8 cellular contexts compared by ENCODE assay signal in genomic region chr6:33430334-33430733, GRCh38. TPM values are rescaled to one million over a fixed set of nuclear protein-coding genes. Genes with fewer than 3 reads are reported as not detected.
A peak's percentile ranks its signal among the peaks of the same experiment; 100 is the strongest.
DNase-seq lines count a peak whose midpoint lies in the region; ATAC-seq, FAIRE-seq and TF ChIP-seq lines count a peak whose summit lies in the region.
"Had no signal": no experiment of that assay in that cellular context is flagged by ENCODE, and none has a peak within 500 bp of the region (broad histone marks: within the 10 kb centered on the region; RNA-seq: fewer than 3 reads in every experiment).

No MANE protein-coding gene starts in this region.

- peak overlapping the region; percentile 75; the same call in 1 of the 2 replicates for H2BK5ac ChIP-seq in H1 (ENCODE audit: low read depth, low read length)
- no peak overlapping the region for H2BK5ac ChIP-seq in neuronal stem cell (ENCODE audit: low read length)

- WGBS in H1 (ENCODE audit: extremely low coverage in 1 of 2, insufficient coverage in 1 of 2, insufficient read length in 1 of 2, insufficient replicate concordance in 2 of 2, low coverage in 1 of 2, low lambda C conversion rate in 2 of 2, missing lambda C conversion rate in 1 of 2), 2 experiments = 59% methylated on average over 2 of the region's 2 CpGs; no CpG with 5 or more reads in 1 of the 2 experiments
- no CpG with 5 or more reads among the region's 2 CpGs for WGBS in neuronal stem cell (ENCODE audit: extremely low coverage in 2 of 2, insufficient read length in 2 of 2, insufficient replicate concordance in 1 of 2), 2 donors

- TF ChIP-seq CTCF in RWPE1 (conservative IDR thresholded peaks at IDR 0.05; ENCODE audit: low read depth) (no peak), H1 (IDR thresholded peaks at IDR 0.05; ENCODE audit: control extremely low read depth in 1 of 3, insufficient read depth in 1 of 3, low read depth in 1 of 3, low read length in 3 of 3) (no peak)

- H4K8ac ChIP-seq in H1 (ENCODE audit: extremely low read depth, insufficient read depth, low read length) = no peak overlapping the region
- H4K8ac ChIP-seq in neuronal stem cell (ENCODE audit: low read depth, low read length) = no peak overlapping the region

- peak overlapping the region; percentile 10 for H3K4ac ChIP-seq in H1 (replicated peaks; ENCODE audit: insufficient read length, low read depth, low read length)
- no peak overlapping the region for H3K4ac ChIP-seq in neuronal stem cell (ENCODE audit: low read length)

- H2BK120ac ChIP-seq in H1 (replicated peaks; ENCODE audit: low read depth, low read length) (peak overlapping the region; percentile 13), neuronal stem cell (ENCODE audit: low read depth, low read length) (no peak overlapping the region)

- no peak overlapping the region for H3K23ac ChIP-seq in H1 (ENCODE audit: insufficient read length)
- H3K23ac ChIP-seq in neuronal stem cell (ENCODE audit: low read depth, low read length, poor library complexity) = no peak overlapping the region

- H3K4me2 ChIP-seq in H1 (ENCODE audit: insufficient read depth in 1 of 2, low read depth in 2 of 2, low read length in 2 of 2) (peak overlapping the region; percentile 90 to 91), neuronal stem cell (ENCODE audit: insufficient read depth, low read length, poor library complexity, severe bottlenecking) (no peak overlapping the region)

- H3K27ac ChIP-seq in RWPE1 (peak overlapping the region; percentile 46; the same call in 1 of the 2 replicates), H1 (ENCODE audit: low read depth, low read length) (peak overlapping the region; percentile 98; the same call in 1 of the 2 replicates), neuronal stem cell (replicated peaks; ENCODE audit: low read length) (peak overlapping the region; percentile 96)

- H3K56ac ChIP-seq in H1 (replicated peaks; ENCODE audit: insufficient read length, low read depth, low read length) = no peak overlapping the region

- peaks cover 4 to 5% (median 5%) of the 10 kb centered on the region in 4 experiments; a peak in 7 of 8 replicates for H3K36me3 ChIP-seq in H1 (ENCODE audit: control insufficient read depth in 2 of 4, insufficient read depth in 4 of 4, low read length in 3 of 4)
- H3K36me3 ChIP-seq in neuronal stem cell (replicated peaks in 1 of 2; ENCODE audit: control insufficient read depth in 2 of 2, insufficient read depth in 2 of 2, low read length in 2 of 2) = peaks cover 8 to 30% of the 10 kb centered on the region in 2 donors

- no peak for TF ChIP-seq RAD21 in H1 (IDR thresholded peaks at IDR 0.05 in 1 of 2, conservative IDR thresholded peaks at IDR 0.05 in 1 of 2; ENCODE audit: low read depth in 2 of 2, low read length in 2 of 2)

- H4K91ac ChIP-seq in H1 (replicated peaks; ENCODE audit: insufficient read length, low read length) = no peak overlapping the region
- H4K91ac ChIP-seq in neuronal stem cell (ENCODE audit: low read depth, low read length, poor library complexity) = no peak overlapping the region

- peak overlapping the region in 2 of 4 experiments; percentile 58 to 61; a peak in 3 of 8 replicates for H3K4me3 ChIP-seq in H1 (ENCODE audit: extremely low read depth in 1 of 4, insufficient read depth in 2 of 4, low read depth in 3 of 4, low read length in 4 of 4)
- peak overlapping the region in 1 of 2 donors; percentile 42 for H3K4me3 ChIP-seq in neuronal stem cell (ENCODE audit: low read length in 2 of 2)

- H3K27me3 ChIP-seq in H1 (replicated peaks in 1 of 4; ENCODE audit: control insufficient read depth in 3 of 4, extremely low read depth in 1 of 4, insufficient read depth in 3 of 4, low read length in 3 of 4) (no peaks in the 10 kb centered on the region), neuronal stem cell (ENCODE audit: control insufficient read depth in 3 of 3, insufficient read depth in 3 of 3, low read depth in 1 of 3, low read length in 3 of 3) (no peaks in the 10 kb centered on the region)

- POLR2A ChIA-PET in RWPE1 (lab: Yijun Ruan, JAX; ENCODE audit: low non-redundant PET) = no interaction called here
- POLR2A ChIA-PET in H1 (lab: Charles Lee; ENCODE audit: partially characterized antibody) = interaction anchor here (0.8 to 14.8 kb wide), 15 partner anchors 8 to 459 kb away, joined by 3 to 381 read pairs (median 8); partner anchors contain the start of genes B3GALT4, CUTA, PHF1 and SYNGAP1

- peak overlapping the region; percentile 72 for H2BK20ac ChIP-seq in H1 (ENCODE audit: low read length)

- H3K9ac ChIP-seq in H1 (replicated peaks in 1 of 4; ENCODE audit: extremely low read depth in 1 of 4, low read depth in 3 of 4, low read length in 3 of 4) = peak overlapping the region in 2 of 4 experiments; percentile 3 to 38; a peak in 1 of 7 replicates
- no peak overlapping the region for H3K9ac ChIP-seq in neuronal stem cell (ENCODE audit: low read depth, low read length, poor library complexity)

- peak; percentile 63 for FAIRE-seq in GM18507 (lab: Jason Lieb, UNC)
- no peak for FAIRE-seq in H1 (lab: Jason Lieb, UNC)
- FAIRE-seq: endometrium had no signal

- no peak for ATAC-seq in GM21515 (IDR thresholded peaks at IDR 0.05; ENCODE audit: unreplicated experiment)

- DNase-seq in GM18507 (ENCODE audit: extremely low spot score, insufficient read length, low read depth) (no peak), RWPE1 (ENCODE audit: low spot score) (no peak), H1 (ENCODE audit: low read depth in 1 of 2, low spot score in 2 of 2) (no peak), neuronal stem cell (ENCODE audit: low spot score) (no peak), D341Med (ENCODE audit: low spot score) (no peak)
- no peak for DNase-seq in stimulated activated CD8-positive, alpha-beta memory T cell treated with anti-CD3 and anti-CD28 coated beads, Interleukin-4, amount 100 ng/mL, for 48 hours

- H3K23me2 ChIP-seq in H1 (ENCODE audit: low read depth, low read length) = peaks cover 31% of the 10 kb centered on the region

- H2AFZ ChIP-seq in H1 (ENCODE audit: low read length) = no peak overlapping the region
- no peak overlapping the region for H2AFZ ChIP-seq in neuronal stem cell (ENCODE audit: low read length)

- H3K14ac ChIP-seq in H1 (ENCODE audit: insufficient read length) (no peak overlapping the region), neuronal stem cell (ENCODE audit: low read length) (no peak overlapping the region)

- H4K20me1 ChIP-seq in H1 (replicated peaks in 1 of 2; ENCODE audit: control insufficient read depth in 1 of 2, insufficient read depth in 2 of 2, low read length in 2 of 2) = peaks cover 0 to 13% of the 10 kb centered on the region in 2 experiments

- H3K4me1 ChIP-seq in H1 (replicated peaks in 1 of 4; ENCODE audit: control insufficient read depth in 3 of 4, insufficient read depth in 4 of 4, low read length in 3 of 4) (peaks cover 15 to 43% (median 28%) of the 10 kb centered on the region in 4 experiments), neuronal stem cell (ENCODE audit: control insufficient read depth in 2 of 2, insufficient read depth in 1 of 2, low read depth in 1 of 2, low read length in 2 of 2) (peaks cover 50 to 62% of the 10 kb centered on the region in 2 donors)

- CTCF ChIA-PET in RWPE1 (lab: Yijun Ruan, JAX) (no interaction called here), H1 (lab: Charles Lee; ENCODE audit: partially characterized antibody) (interaction anchor here (0.8 to 4.1 kb wide), 9 partner anchors 11 to 153 kb away, joined by 3 to 22 read pairs (median 5); partner anchors contain the start of genes B3GALT4, CUTA, SYNGAP1 and ZBTB9)

- H2BK15ac ChIP-seq in H1 (ENCODE audit: low read length) = peak overlapping the region; percentile 1; the same call in 1 of the 2 replicates
- no peak overlapping the region for H2BK15ac ChIP-seq in neuronal stem cell (ENCODE audit: low read length)

- no peak overlapping the region for H3K18ac ChIP-seq in H1 (ENCODE audit: extremely low read depth, low read length)
- H3K18ac ChIP-seq in neuronal stem cell (ENCODE audit: low read length) = no peak overlapping the region

- no peak for TF ChIP-seq EP300 in H1 (IDR thresholded peaks at IDR 0.05; ENCODE audit: borderline replicate concordance in 1 of 2, low read depth in 2 of 2, low read length in 2 of 2)

- TF ChIP-seq POLR2A in H1 (IDR thresholded peaks at IDR 0.05; ENCODE audit: control extremely low read depth in 1 of 2, low read depth in 2 of 2, low read length in 2 of 2) = no peak

- H3K79me2 ChIP-seq in H1 (ENCODE audit: control insufficient read depth in 1 of 2, insufficient read depth in 2 of 2, low read length in 2 of 2) = peaks cover 13 to 72% of the 10 kb centered on the region in 2 experiments

- H2BK12ac ChIP-seq in H1 (ENCODE audit: low read depth, low read length) (peak overlapping the region; percentile 91; the same call in 1 of the 2 replicates), neuronal stem cell (ENCODE audit: low read length) (no peak overlapping the region)

- H4K5ac ChIP-seq in H1 (ENCODE audit: insufficient read length, low read depth, low read length) = no peak overlapping the region

- H2AK5ac ChIP-seq in H1 (ENCODE audit: low read depth, low read length) (peak overlapping the region; percentile 4; the same call in 1 of the 2 replicates), neuronal stem cell (ENCODE audit: low read depth, low read length) (no peak overlapping the region)

- H3K9me3 ChIP-seq in H1 (ENCODE audit: insufficient read depth in 2 of 2, low read depth in 1 of 2, low read length in 1 of 2) (no peaks in the 10 kb centered on the region; a peak in 1 of 4 replicates), neuronal stem cell (replicated peaks in 1 of 2; ENCODE audit: control insufficient read depth in 2 of 2, insufficient read depth in 1 of 2, low read depth in 1 of 2, low read length in 2 of 2) (no peaks in the 10 kb centered on the region)

- H3K79me1 ChIP-seq in H1 (ENCODE audit: low read depth, low read length) (peaks cover 17% of the 10 kb centered on the region), neuronal stem cell (ENCODE audit: low read depth, low read length) (peaks cover 17% of the 10 kb centered on the region)

RNA-seq across cellular contexts. Expression of gene SYNGAP1, which starts 10.5 kb away (rescaled TPM):
- 101 and 109 TPM in 2 replicates for total RNA-seq in H1 (2021; fragmentation: NEBNext Ultra II Directional; extraction: Animal tissue kit (Norgen Biotek cat#: 25700))
- 31.0 and 66.9 TPM in 2 replicates for polyA plus RNA-seq in H1 (2011; rRNA removed)
- 35.6 TPM for polyA plus RNA-seq in H1 (2011; cell fraction: cytosol; rRNA removed)
- polyA plus RNA-seq in H1 (2011; cell fraction: nucleus; rRNA removed) = 445 TPM
- 130 to 242 TPM (median 155 TPM) in 4 replicates for polyA plus RNA-seq in H1 (2012, experiment 1 of 2)
- polyA plus RNA-seq in H1 (2012, experiment 2 of 2) = 34.0 TPM
- 54.0 TPM for polyA plus RNA-seq in H1 (2013, experiment 1 of 2)
- polyA plus RNA-seq in H1 (2013, experiment 2 of 2) = 61.4 TPM
- 34.2 and 41.9 TPM in 2 replicates for polyA minus RNA-seq in H1 (2011; rRNA and poly(A)+ RNA removed)
- 25.0 TPM for polyA minus RNA-seq in H1 (2011; cell fraction: cytosol; rRNA and poly(A)+ RNA removed)
- polyA minus RNA-seq in H1 (2011; cell fraction: nucleus; rRNA and poly(A)+ RNA removed) = 79.5 TPM
- polyA plus RNA-seq in neuronal stem cell (2013, experiment 1 of 2) = 57.5 TPM
- polyA plus RNA-seq in neuronal stem cell (2013, experiment 2 of 2) = 54.1 TPM

RNA-seq across cellular contexts. Expression of gene CUTA, which starts 12.4 kb away (rescaled TPM):
- 297 and 315 TPM in 2 replicates for total RNA-seq in H1 (2021; fragmentation: NEBNext Ultra II Directional; extraction: Animal tissue kit (Norgen Biotek cat#: 25700))
- 460 and 671 TPM in 2 replicates for polyA plus RNA-seq in H1 (2011; rRNA removed)
- 337 TPM for polyA plus RNA-seq in H1 (2011; cell fraction: cytosol; rRNA removed)
- polyA plus RNA-seq in H1 (2011; cell fraction: nucleus; rRNA removed) = 468 TPM
- polyA plus RNA-seq in H1 (2012, experiment 1 of 2) = 398 to 459 TPM (median 420 TPM) in 4 replicates
- 679 TPM for polyA plus RNA-seq in H1 (2012, experiment 2 of 2)
- 486 TPM for polyA plus RNA-seq in H1 (2013, experiment 1 of 2)
- 464 TPM for polyA plus RNA-seq in H1 (2013, experiment 2 of 2)
- polyA minus RNA-seq in H1 (2011; rRNA and poly(A)+ RNA removed) = 124 and 127 TPM in 2 replicates
- polyA minus RNA-seq in H1 (2011; cell fraction: cytosol; rRNA and poly(A)+ RNA removed) = 103 TPM
- 92.0 TPM for polyA minus RNA-seq in H1 (2011; cell fraction: nucleus; rRNA and poly(A)+ RNA removed)
- polyA plus RNA-seq in neuronal stem cell (2013, experiment 1 of 2) = 434 TPM
- 420 TPM for polyA plus RNA-seq in neuronal stem cell (2013, experiment 2 of 2)

RNA-seq across cellular contexts. Expression of gene PHF1, which starts 19.5 kb away (rescaled TPM):
- 45.4 and 47.3 TPM in 2 replicates for total RNA-seq in H1 (2021; fragmentation: NEBNext Ultra II Directional; extraction: Animal tissue kit (Norgen Biotek cat#: 25700))
- polyA plus RNA-seq in H1 (2011; rRNA removed) = 78.6 and 109 TPM in 2 replicates
- 65.5 TPM for polyA plus RNA-seq in H1 (2011; cell fraction: cytosol; rRNA removed)
- 507 TPM for polyA plus RNA-seq in H1 (2011; cell fraction: nucleus; rRNA removed)
- polyA plus RNA-seq in H1 (2012, experiment 1 of 2) = 56.3 to 75.9 TPM (median 63.4 TPM) in 4 replicates
- 55.0 TPM for polyA plus RNA-seq in H1 (2012, experiment 2 of 2)
- 46.2 TPM for polyA plus RNA-seq in H1 (2013, experiment 1 of 2)
- polyA plus RNA-seq in H1 (2013, experiment 2 of 2) = 40.2 TPM
- 17.8 and 27.1 TPM in 2 replicates for polyA minus RNA-seq in H1 (2011; rRNA and poly(A)+ RNA removed)
- 11.4 TPM for polyA minus RNA-seq in H1 (2011; cell fraction: cytosol; rRNA and poly(A)+ RNA removed)
- polyA minus RNA-seq in H1 (2011; cell fraction: nucleus; rRNA and poly(A)+ RNA removed) = 27.5 TPM
- polyA plus RNA-seq in neuronal stem cell (2013, experiment 1 of 2) = 69.5 TPM
- polyA plus RNA-seq in neuronal stem cell (2013, experiment 2 of 2) = 68.8 TPM

RNA-seq across cellular contexts. Expression of gene ZBTB9, which starts 24.0 kb away (rescaled TPM):
- total RNA-seq in H1 (2021; fragmentation: NEBNext Ultra II Directional; extraction: Animal tissue kit (Norgen Biotek cat#: 25700)) = 20.2 and 25.0 TPM in 2 replicates
- 15.1 and 16.9 TPM in 2 replicates for polyA plus RNA-seq in H1 (2011; rRNA removed)
- 17.9 TPM for polyA plus RNA-seq in H1 (2011; cell fraction: cytosol; rRNA removed)
- polyA plus RNA-seq in H1 (2011; cell fraction: nucleus; rRNA removed) = 54.7 TPM
- polyA plus RNA-seq in H1 (2012, experiment 1 of 2) = 28.1 to 36.7 TPM (median 31.7 TPM) in 4 replicates
- polyA plus RNA-seq in H1 (2012, experiment 2 of 2) = 23.3 TPM
- polyA plus RNA-seq in H1 (2013, experiment 1 of 2) = 12.5 TPM
- 13.7 TPM for polyA plus RNA-seq in H1 (2013, experiment 2 of 2)
- 24.1 and 24.3 TPM in 2 replicates for polyA minus RNA-seq in H1 (2011; rRNA and poly(A)+ RNA removed)
- 17.0 TPM for polyA minus RNA-seq in H1 (2011; cell fraction: cytosol; rRNA and poly(A)+ RNA removed)
- 9.4 TPM for polyA minus RNA-seq in H1 (2011; cell fraction: nucleus; rRNA and poly(A)+ RNA removed)
- polyA plus RNA-seq in neuronal stem cell (2013, experiment 1 of 2) = 7.6 TPM
- 7.2 TPM for polyA plus RNA-seq in neuronal stem cell (2013, experiment 2 of 2)

RNA-seq across cellular contexts. Expression of gene KIFC1, which starts 38.7 kb away (rescaled TPM):
- total RNA-seq in H1 (2021; fragmentation: NEBNext Ultra II Directional; extraction: Animal tissue kit (Norgen Biotek cat#: 25700)) = 64.3 and 69.3 TPM in 2 replicates
- 46.6 and 60.9 TPM in 2 replicates for polyA plus RNA-seq in H1 (2011; rRNA removed)
- polyA plus RNA-seq in H1 (2011; cell fraction: cytosol; rRNA removed) = 68.7 TPM
- polyA plus RNA-seq in H1 (2011; cell fraction: nucleus; rRNA removed) = 85.7 TPM
- 57.7 to 66.0 TPM (median 62.9 TPM) in 4 replicates for polyA plus RNA-seq in H1 (2012, experiment 1 of 2)
- 42.3 TPM for polyA plus RNA-seq in H1 (2012, experiment 2 of 2)
- 45.5 TPM for polyA plus RNA-seq in H1 (2013, experiment 1 of 2)
- 44.5 TPM for polyA plus RNA-seq in H1 (2013, experiment 2 of 2)
- polyA minus RNA-seq in H1 (2011; rRNA and poly(A)+ RNA removed) = 47.9 and 58.8 TPM in 2 replicates
- 40.5 TPM for polyA minus RNA-seq in H1 (2011; cell fraction: cytosol; rRNA and poly(A)+ RNA removed)
- 41.0 TPM for polyA minus RNA-seq in H1 (2011; cell fraction: nucleus; rRNA and poly(A)+ RNA removed)
- polyA plus RNA-seq in neuronal stem cell (2013, experiment 1 of 2) = 84.1 TPM
- polyA plus RNA-seq in neuronal stem cell (2013, experiment 2 of 2) = 83.4 TPM

Comparison
In these comparisons a context has a peak if more than half of its experiments do, and no peak if none do; other contexts are left out.
1. H3K27ac ChIP-seq: peak in every context shown above with its lines; median percentile 98 in H1; 96 in neuronal stem cell; 46 in RWPE1.